1 cellular context compared by ENCODE assay signal in the genomic region with DNA sequence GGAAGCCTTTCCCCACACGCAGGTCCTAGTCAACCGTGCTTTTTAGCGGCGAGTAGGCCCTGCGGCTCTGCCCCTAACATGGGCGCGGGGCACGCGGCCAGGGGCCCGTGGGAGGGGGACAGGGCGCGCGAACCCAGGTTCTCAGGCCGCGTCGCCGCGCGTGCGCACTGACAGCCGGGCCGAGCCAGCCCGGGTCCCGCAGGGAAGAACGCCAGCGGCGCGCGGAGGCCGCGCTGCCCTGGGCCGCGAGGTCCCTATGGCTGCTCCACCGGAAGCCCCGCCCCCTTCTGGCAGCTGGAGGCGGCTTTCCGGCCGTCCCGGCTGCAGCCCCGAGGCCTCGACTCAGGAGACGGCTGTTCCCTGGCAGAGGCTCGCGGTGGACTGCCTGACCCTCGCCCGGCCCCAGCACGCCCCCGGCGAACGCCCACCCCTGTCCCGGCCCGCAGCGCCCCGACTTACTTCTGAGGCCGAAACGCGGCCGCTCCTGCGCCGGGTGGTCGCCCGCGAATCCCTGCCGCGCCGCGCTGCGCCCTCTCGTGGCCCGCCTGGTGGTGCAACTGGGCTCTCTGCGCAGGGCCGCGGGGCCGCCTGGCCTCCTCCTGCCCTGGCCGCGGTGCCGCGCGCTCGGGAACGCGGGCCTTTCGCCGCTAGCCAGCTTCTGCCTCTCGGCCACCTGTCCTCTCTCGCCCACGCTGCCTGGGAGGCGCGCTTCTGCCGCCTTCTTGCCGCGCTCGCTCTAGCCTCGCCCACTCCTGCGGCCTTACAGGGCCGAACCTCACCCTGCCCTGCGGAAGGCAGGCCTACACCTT.
TF ChIP-seq lines count a peak whose summit lies in the region.

No MANE protein-coding gene starts in this region.

TF ChIP-seq in HepG2, 621 proteins besides CTCF, POLR2A, EP300 and RAD21 (continued from another document and continues in another):
- TF ChIP-seq PCBP1 (IDR thresholded peaks at IDR 0.05; ENCODE audit: borderline replicate concordance, low read depth, low read length) (no peak), ZNF747 (CRISPR knock-in tag; IDR thresholded peaks at IDR 0.05; ENCODE audit: borderline replicate concordance) (peak; percentile 38; the same call in 1 of the 2 replicates), ZNF782 (CRISPR knock-in tag; IDR thresholded peaks at IDR 0.05; ENCODE audit: borderline replicate concordance) (peak; percentile 12; the same call in 1 of the 2 replicates), HOXD1 (CRISPR knock-in tag; IDR thresholded peaks at IDR 0.05) (peak; percentile 22; the same call in 1 of the 2 replicates), RBAK (CRISPR knock-in tag; IDR thresholded peaks at IDR 0.05) (no peak), PPARG (CRISPR knock-in tag; conservative IDR thresholded peaks at IDR 0.05) (peak; percentile 60; the same call in 1 of the 2 replicates), STAT5B (CRISPR knock-in tag; IDR thresholded peaks at IDR 0.05) (0 out of 2 replicates have a peak, but pooled peaks have one; percentile 15), ZFY (CRISPR knock-in tag; IDR thresholded peaks at IDR 0.05) (peak; percentile 96), RXRB (CRISPR knock-in tag; IDR thresholded peaks at IDR 0.05; ENCODE audit: borderline replicate concordance) (peak; percentile 10), ZNF317 (CRISPR knock-in tag; IDR thresholded peaks at IDR 0.05) (no peak), HOXA3 (CRISPR knock-in tag; IDR thresholded peaks at IDR 0.05) (peak; percentile 89), TAF15 (IDR thresholded peaks at IDR 0.05; ENCODE audit: low read depth, low read length, poor library complexity, severe bottlenecking) (no peak), ZNF678 (CRISPR knock-in tag; IDR thresholded peaks at IDR 0.05) (peak; percentile 91; the same call in 1 of the 2 replicates), ZNF879 (CRISPR knock-in tag; IDR thresholded peaks at IDR 0.05) (peak; percentile 52; the same call in 1 of the 2 replicates), MXD4 (CRISPR knock-in tag; IDR thresholded peaks at IDR 0.05) (peak; percentile 72), MED1 (CRISPR knock-in tag; IDR thresholded peaks at IDR 0.05) (peak; percentile 75; the same call in 1 of the 2 replicates), STAG1 (CRISPR knock-in tag; IDR thresholded peaks at IDR 0.05) (peak; percentile 51; the same call in 1 of the 2 replicates), ZBTB1 (CRISPR knock-in tag; IDR thresholded peaks at IDR 0.05; ENCODE audit: borderline replicate concordance) (no peak), ZBTB42 (CRISPR knock-in tag; IDR thresholded peaks at IDR 0.05) (peak; percentile 100), ZNF780A (CRISPR knock-in tag; IDR thresholded peaks at IDR 0.05) (no peak), ZBTB7A (CRISPR knock-in tag; IDR thresholded peaks at IDR 0.05) (peak; percentile 92), CCDC6 (CRISPR knock-in tag; IDR thresholded peaks at IDR 0.05) (peak; percentile 93; the same call in 1 of the 2 replicates), ZNF530 (CRISPR knock-in tag; IDR thresholded peaks at IDR 0.05; ENCODE audit: low read depth) (no peak), YY1 (IDR thresholded peaks at IDR 0.05; ENCODE audit: insufficient read depth, insufficient replicate concordance, low read depth, low read length) (peak; percentile 78), ZNF547 (CRISPR knock-in tag; IDR thresholded peaks at IDR 0.05) (peak; percentile 91; the same call in 1 of the 2 replicates), ZNF607 (CRISPR knock-in tag; IDR thresholded peaks at IDR 0.05; ENCODE audit: borderline replicate concordance) (peak; percentile 95), FOXK1 (CRISPR knock-in tag; IDR thresholded peaks at IDR 0.05; ENCODE audit: borderline replicate concordance, low read depth) (peak; percentile 6; the same call in 1 of the 2 replicates), ZNF557 (CRISPR knock-in tag; IDR thresholded peaks at IDR 0.05) (0 out of 2 replicates have a peak, but pooled peaks have one; percentile 12), SRF (IDR thresholded peaks at IDR 0.05; ENCODE audit: low read depth, low read length) (no peak), ZNF781 (CRISPR knock-in tag; IDR thresholded peaks at IDR 0.05; ENCODE audit: borderline replicate concordance, not compliant biosample characterization) (no peak), ZSCAN21 (CRISPR knock-in tag; IDR thresholded peaks at IDR 0.05; ENCODE audit: borderline replicate concordance) (peak; percentile 93; the same call in 1 of the 2 replicates), ZNF17 (CRISPR knock-in tag; IDR thresholded peaks at IDR 0.05) (no peak), ZNF235 (CRISPR knock-in tag; IDR thresholded peaks at IDR 0.05; ENCODE audit: borderline replicate concordance) (peak; percentile 83), SATB2 (CRISPR knock-in tag; IDR thresholded peaks at IDR 0.05) (no peak; the same call in none of the 2 replicates), GZF1 (CRISPR knock-in tag; IDR thresholded peaks at IDR 0.05) (no peak), SP2 (CRISPR knock-in tag; IDR thresholded peaks at IDR 0.05) (peak; percentile 85), ELF4 (CRISPR knock-in tag; IDR thresholded peaks at IDR 0.05; ENCODE audit: borderline replicate concordance) (no peak), ARNTL (CRISPR knock-in tag; IDR thresholded peaks at IDR 0.05) (peak; percentile 16; the same call in 1 of the 2 replicates), SP4 (CRISPR knock-in tag; IDR thresholded peaks at IDR 0.05) (no peak), HNRNPL (IDR thresholded peaks at IDR 0.05; ENCODE audit: low read depth, low read length) (peak; percentile 78), NR2C2 (CRISPR knock-in tag; IDR thresholded peaks at IDR 0.05; ENCODE audit: borderline replicate concordance) (peak; percentile 58; the same call in 1 of the 2 replicates), BHLHE40 (IDR thresholded peaks at IDR 0.05; ENCODE audit: low read length) (no peak), ZNF331 (CRISPR knock-in tag; IDR thresholded peaks at IDR 0.05) (peak; percentile 63), EEA1 (CRISPR knock-in tag; IDR thresholded peaks at IDR 0.05; ENCODE audit: borderline replicate concordance) (peak; percentile 83; the same call in 1 of the 2 replicates), ZNF282 (IDR thresholded peaks at IDR 0.05; ENCODE audit: partially characterized antibody) (no peak), ZNF121 (CRISPR knock-in tag; IDR thresholded peaks at IDR 0.05) (peak; percentile 85), ZMYM4 (CRISPR knock-in tag; IDR thresholded peaks at IDR 0.05) (peak; percentile 88), PTBP1 (IDR thresholded peaks at IDR 0.05; ENCODE audit: low read depth, low read length, poor library complexity, severe bottlenecking) (no peak), BRCA1 (CRISPR knock-in tag; IDR thresholded peaks at IDR 0.05) (no peak), ARHGAP35 (CRISPR knock-in tag; IDR thresholded peaks at IDR 0.05; ENCODE audit: borderline replicate concordance) (peak; percentile 67; the same call in 1 of the 2 replicates), ZNF20 (CRISPR knock-in tag; IDR thresholded peaks at IDR 0.05) (no peak), ZNF207 (IDR thresholded peaks at IDR 0.05; ENCODE audit: borderline replicate concordance) (no peak), NFE2 (CRISPR knock-in tag; IDR thresholded peaks at IDR 0.05) (no peak), ZNF33B (CRISPR knock-in tag; IDR thresholded peaks at IDR 0.05) (peak; percentile 53; the same call in 1 of the 2 replicates), DR1 (CRISPR knock-in tag; IDR thresholded peaks at IDR 0.05) (peak; percentile 15; the same call in 1 of the 2 replicates)
- TF ChIP-seq, protein P1, sequence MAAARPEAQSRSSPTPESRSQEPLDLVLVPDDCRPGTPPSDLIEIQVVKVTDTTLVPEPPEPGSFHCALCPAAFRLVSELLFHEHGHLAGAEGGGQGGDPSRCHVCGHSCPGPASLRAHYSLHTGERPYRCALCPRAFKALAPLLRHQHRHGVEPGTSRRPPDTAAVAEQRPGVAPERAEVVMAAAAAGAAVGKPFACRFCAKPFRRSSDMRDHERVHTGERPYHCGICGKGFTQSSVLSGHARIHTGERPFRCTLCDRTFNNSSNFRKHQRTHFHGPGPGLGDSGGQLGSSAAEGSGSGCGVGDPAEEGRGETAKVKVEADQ (CRISPR knock-in tag; IDR thresholded peaks at IDR 0.05; ENCODE audit: borderline replicate concordance), result peak; percentile 90; the same call in 1 of the 2 replicates
- TF ChIP-seq, protein P2, sequence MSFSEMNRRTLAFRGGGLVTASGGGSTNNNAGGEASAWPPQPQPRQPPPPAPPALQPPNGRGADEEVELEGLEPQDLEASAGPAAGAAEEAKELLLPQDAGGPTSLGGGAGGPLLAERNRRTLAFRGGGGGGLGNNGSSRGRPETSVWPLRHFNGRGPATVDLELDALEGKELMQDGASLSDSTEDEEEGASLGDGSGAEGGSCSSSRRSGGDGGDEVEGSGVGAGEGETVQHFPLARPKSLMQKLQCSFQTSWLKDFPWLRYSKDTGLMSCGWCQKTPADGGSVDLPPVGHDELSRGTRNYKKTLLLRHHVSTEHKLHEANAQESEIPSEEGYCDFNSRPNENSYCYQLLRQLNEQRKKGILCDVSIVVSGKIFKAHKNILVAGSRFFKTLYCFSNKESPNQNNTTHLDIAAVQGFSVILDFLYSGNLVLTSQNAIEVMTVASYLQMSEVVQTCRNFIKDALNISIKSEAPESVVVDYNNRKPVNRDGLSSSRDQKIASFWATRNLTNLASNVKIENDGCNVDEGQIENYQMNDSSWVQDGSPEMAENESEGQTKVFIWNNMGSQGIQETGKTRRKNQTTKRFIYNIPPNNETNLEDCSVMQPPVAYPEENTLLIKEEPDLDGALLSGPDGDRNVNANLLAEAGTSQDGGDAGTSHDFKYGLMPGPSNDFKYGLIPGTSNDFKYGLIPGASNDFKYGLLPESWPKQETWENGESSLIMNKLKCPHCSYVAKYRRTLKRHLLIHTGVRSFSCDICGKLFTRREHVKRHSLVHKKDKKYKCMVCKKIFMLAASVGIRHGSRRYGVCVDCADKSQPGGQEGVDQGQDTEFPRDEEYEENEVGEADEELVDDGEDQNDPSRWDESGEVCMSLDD (CRISPR knock-in tag; IDR thresholded peaks at IDR 0.05; ENCODE audit: borderline replicate concordance), result peak; percentile 77; the same call in 1 of the 2 replicates
- TF ChIP-seq, protein P3, sequence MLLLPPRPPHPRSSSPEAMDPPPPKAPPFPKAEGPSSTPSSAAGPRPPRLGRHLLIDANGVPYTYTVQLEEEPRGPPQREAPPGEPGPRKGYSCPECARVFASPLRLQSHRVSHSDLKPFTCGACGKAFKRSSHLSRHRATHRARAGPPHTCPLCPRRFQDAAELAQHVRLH (CRISPR knock-in tag; IDR thresholded peaks at IDR 0.05; ENCODE audit: borderline replicate concordance, low read depth), result peak; percentile 70; the same call in 1 of the 2 replicates
- TF ChIP-seq, protein P4, sequence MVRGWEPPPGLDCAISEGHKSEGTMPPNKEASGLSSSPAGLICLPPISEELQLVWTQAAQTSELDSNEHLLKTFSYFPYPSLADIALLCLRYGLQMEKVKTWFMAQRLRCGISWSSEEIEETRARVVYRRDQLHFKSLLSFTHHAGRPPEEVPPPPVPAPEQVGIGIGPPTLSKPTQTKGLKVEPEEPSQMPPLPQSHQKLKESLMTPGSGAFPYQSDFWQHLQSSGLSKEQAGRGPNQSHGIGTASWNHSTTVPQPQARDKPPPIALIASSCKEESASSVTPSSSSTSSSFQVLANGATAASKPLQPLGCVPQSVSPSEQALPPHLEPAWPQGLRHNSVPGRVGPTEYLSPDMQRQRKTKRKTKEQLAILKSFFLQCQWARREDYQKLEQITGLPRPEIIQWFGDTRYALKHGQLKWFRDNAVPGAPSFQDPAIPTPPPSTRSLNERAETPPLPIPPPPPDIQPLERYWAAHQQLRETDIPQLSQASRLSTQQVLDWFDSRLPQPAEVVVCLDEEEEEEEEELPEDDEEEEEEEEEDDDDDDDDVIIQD (CRISPR knock-in tag; IDR thresholded peaks at IDR 0.05; ENCODE audit: low read depth), result no peak
- TF ChIP-seq, protein P5, sequence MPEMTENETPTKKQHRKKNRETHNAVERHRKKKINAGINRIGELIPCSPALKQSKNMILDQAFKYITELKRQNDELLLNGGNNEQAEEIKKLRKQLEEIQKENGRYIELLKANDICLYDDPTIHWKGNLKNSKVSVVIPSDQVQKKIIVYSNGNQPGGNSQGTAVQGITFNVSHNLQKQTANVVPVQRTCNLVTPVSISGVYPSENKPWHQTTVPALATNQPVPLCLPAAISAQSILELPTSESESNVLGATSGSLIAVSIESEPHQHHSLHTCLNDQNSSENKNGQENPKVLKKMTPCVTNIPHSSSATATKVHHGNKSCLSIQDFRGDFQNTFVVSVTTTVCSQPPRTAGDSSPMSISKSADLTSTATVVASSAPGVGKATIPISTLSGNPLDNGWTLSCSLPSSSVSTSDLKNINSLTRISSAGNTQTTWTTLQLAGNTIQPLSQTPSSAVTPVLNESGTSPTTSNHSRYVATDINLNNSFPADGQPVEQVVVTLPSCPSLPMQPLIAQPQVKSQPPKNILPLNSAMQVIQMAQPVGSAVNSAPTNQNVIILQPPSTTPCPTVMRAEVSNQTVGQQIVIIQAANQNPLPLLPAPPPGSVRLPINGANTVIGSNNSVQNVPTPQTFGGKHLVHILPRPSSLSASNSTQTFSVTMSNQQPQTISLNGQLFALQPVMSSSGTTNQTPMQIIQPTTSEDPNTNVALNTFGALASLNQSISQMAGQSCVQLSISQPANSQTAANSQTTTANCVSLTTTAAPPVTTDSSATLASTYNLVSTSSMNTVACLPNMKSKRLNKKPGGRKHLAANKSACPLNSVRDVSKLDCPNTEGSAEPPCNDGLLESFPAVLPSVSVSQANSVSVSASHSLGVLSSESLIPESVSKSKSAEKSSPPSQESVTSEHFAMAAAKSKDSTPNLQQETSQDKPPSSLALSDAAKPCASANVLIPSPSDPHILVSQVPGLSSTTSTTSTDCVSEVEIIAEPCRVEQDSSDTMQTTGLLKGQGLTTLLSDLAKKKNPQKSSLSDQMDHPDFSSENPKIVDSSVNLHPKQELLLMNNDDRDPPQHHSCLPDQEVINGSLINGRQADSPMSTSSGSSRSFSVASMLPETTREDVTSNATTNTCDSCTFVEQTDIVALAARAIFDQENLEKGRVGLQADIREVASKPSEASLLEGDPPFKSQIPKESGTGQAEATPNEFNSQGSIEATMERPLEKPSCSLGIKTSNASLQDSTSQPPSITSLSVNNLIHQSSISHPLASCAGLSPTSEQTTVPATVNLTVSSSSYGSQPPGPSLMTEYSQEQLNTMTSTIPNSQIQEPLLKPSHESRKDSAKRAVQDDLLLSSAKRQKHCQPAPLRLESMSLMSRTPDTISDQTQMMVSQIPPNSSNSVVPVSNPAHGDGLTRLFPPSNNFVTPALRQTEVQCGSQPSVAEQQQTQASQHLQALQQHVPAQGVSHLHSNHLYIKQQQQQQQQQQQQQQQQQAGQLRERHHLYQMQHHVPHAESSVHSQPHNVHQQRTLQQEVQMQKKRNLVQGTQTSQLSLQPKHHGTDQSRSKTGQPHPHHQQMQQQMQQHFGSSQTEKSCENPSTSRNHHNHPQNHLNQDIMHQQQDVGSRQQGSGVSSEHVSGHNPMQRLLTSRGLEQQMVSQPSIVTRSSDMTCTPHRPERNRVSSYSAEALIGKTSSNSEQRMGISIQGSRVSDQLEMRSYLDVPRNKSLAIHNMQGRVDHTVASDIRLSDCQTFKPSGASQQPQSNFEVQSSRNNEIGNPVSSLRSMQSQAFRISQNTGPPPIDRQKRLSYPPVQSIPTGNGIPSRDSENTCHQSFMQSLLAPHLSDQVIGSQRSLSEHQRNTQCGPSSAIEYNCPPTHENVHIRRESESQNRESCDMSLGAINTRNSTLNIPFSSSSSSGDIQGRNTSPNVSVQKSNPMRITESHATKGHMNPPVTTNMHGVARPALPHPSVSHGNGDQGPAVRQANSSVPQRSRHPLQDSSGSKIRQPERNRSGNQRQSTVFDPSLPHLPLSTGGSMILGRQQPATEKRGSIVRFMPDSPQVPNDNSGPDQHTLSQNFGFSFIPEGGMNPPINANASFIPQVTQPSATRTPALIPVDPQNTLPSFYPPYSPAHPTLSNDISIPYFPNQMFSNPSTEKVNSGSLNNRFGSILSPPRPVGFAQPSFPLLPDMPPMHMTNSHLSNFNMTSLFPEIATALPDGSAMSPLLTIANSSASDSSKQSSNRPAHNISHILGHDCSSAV (CRISPR knock-in tag; IDR thresholded peaks at IDR 0.05; ENCODE audit: borderline replicate concordance), result no peak; the same call in 1 of the 2 replicates
